7 cellular contexts compared by ENCODE assay signal in the genomic region with DNA sequence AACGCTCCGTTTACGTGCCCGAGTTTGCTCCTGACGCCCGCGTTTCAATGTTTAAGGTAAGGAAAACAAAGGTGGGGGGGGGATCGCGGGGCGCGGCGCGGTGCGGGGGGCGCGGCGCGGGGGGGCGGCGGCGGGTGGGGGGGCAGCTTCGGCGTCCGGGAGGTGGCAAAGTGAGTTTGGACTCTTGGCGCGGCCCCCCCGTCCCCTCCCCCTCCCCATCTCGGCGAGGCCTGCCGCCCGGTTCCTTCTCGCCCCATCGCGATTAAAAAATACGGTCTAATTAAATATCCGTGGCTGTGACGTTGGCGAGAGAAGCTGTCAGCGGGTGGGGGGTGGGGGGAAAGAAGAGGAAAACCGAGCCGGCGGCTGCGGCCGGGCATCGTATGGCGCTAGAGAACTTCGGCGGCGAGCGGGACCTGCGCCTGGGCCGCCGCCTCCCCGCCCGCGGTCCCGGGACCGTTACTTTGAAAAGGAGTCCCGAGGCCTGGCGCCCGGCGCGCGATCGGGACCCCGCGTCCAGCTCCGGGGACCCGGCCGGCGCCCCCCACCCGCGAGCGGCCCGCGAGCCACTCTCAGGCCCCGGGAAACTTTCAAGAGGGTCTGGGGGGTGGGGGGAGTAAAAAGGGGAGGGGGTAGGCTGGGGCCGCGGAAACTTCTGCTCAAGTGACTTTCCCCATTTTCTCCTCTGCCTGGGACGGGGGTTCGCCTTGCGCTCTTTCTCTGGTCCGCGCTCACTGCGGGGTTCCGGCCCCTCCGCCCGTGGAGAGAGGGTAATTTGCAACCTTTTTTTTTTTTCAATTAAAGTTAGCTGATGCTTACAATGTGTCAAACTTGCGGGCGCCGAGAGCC.
A peak's percentile ranks its signal among the peaks of the same experiment; 100 is the strongest.
DNase-seq lines count a peak whose midpoint lies in the region; ATAC-seq lines count a peak whose summit lies in the region.

No MANE protein-coding gene starts in this region.

- no peaks in the 10 kb centered on the region for H3K4me1 ChIP-seq in right cardiac atrium (ENCODE audit: control insufficient read depth, insufficient read depth, low read length)

- intact Hi-C loops in right cardiac atrium (cut with DNase I): loop anchor here in 3 of 4 donors (5.0 to 10.0 kb wide), 3 partner anchors 181 to 426 kb away; no protein-coding TSS in a partner anchor

- 1% methylated on average over 91 of the region's 91 CpGs for WGBS in right cardiac atrium

- ATAC-seq in right cardiac atrium: no peak

- H3K27ac ChIP-seq in right cardiac atrium (ENCODE audit: low read length): no peak overlapping the region
- no peak overlapping the region for H3K27ac ChIP-seq in skin epidermis

- in situ Hi-C loops in SK-MEL-5 (cut with HindIII; ENCODE audit: low pct_unique_long_range_greater_than_20kb, low sequenced_read_pairs): no loop called here

- H3K9me3 ChIP-seq in right cardiac atrium (ENCODE audit: control insufficient read depth, low read length): no peaks in the 10 kb centered on the region

- H3K4me3 ChIP-seq in GM08714 (ENCODE audit: low read length): peak overlapping the region; percentile 19
- H3K4me3 ChIP-seq in right cardiac atrium (ENCODE audit: low read length): peak overlapping the region; percentile 57
- peak overlapping the region; percentile 9 to 51 (median 23) for H3K4me3 ChIP-seq in skin epidermis

- DNase-seq in SK-MEL-5 (ENCODE audit: low read depth, low spot score) (peak; percentile 37), right cardiac atrium (peak in 1 of 3 donors; percentile 56), inferior parietal cortex (ENCODE audit: extremely low spot score) (no peak), putamen (ENCODE audit: low spot score) (no peak)
- DNase-seq in stimulated activated CD4-positive, alpha-beta T cell treated with anti-CD3 and anti-CD28 coated beads, Interleukin-1b, Interleukin-23, amount 100 ng/mL, for 48 hours: no peak

- no peaks in the 10 kb centered on the region for H3K27me3 ChIP-seq in right cardiac atrium (ENCODE audit: control insufficient read depth, insufficient read depth)
